Comparison of ENCODE assay signal across 11 cellular contexts in the genomic region with DNA sequence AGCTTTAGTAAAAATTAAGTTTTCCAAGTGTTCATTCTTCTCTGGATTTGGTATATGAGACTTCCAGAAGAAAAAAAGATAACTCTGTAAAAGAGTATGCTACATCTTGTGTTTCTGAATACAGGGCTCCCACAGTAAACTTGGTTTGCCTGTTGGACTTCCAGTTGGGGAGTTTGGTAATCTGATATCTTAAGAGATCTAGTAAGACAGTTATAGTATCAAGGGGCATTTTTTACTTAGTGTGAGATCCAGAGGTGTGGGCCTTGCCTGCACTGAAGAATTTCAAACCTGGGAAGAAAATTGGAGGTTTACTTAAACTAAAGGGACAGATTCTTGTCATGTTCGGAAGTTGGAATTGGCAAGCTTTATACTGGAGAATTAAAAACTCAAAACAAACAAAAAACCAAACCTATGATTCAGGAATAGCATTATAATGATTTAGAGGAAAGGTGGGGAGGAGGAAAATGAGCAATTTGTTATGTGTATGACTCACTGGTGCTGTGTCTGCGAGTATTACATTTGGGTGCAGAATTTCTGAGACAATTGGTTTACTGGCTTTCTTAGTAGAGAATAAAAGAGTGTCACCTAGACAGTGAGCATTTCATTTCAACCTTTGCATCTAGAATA. TPM values are rescaled to one million over a fixed set of nuclear protein-coding genes. Genes with fewer than 3 reads are reported as not detected.
DNase-seq lines count a peak whose midpoint lies in the region; FAIRE-seq and TF ChIP-seq lines count a peak whose summit lies in the region.
"Had no signal": no experiment of that assay in that cellular context is flagged by ENCODE, and none has a peak within 500 bp of the region (broad histone marks: within the 10 kb centered on the region; RNA-seq: fewer than 3 reads in every experiment).

No MANE protein-coding gene starts in this region.

- DNase-seq in EH (ENCODE audit: low read depth) (peak; percentile 86), NCI-H226 (peak; percentile 73), colonic mucosa (no peak), non-pigmented ciliary epithelial cell (ENCODE audit: low read depth) (peak; percentile 61), small intestine (no peak), medulla oblongata (ENCODE audit: extremely low spot score) (no peak), DMS153 (lab: John Stamatoyannopoulos, UW) (no peak)
- no peak for DNase-seq in stimulated activated CD4-positive, alpha-beta T cell treated with anti-CD3 and anti-CD28 coated beads, Interleukin-2, amount 100 ng/mL, for 24 hours
- DNase-seq: activated gamma-delta T cell treated with Interleukin-2 at 50 U/mL for 16 hours, Kasumi-1, spleen had no signal

- H3K4me1 ChIP-seq in colonic mucosa (peaks cover 17% of the 10 kb centered on the region), small intestine (ENCODE audit: control insufficient read depth in 2 of 2, insufficient read depth in 1 of 2, low read depth in 1 of 2, low read length in 1 of 2) (peaks cover 13 to 29% of the 10 kb centered on the region in 2 donors)

- H3K36me3 ChIP-seq in colonic mucosa (no peaks in the 10 kb centered on the region), small intestine (ENCODE audit: control insufficient read depth in 2 of 2, insufficient read depth in 2 of 2, low read length in 2 of 2) (no peaks in the 10 kb centered on the region)
- H3K36me3 ChIP-seq: spleen had no signal

- TF ChIP-seq CTCF in colonic mucosa (IDR thresholded peaks at IDR 0.05): no peak

- intact Hi-C loops in colonic mucosa (cut with DNase I): no loop called here

- H3K9ac ChIP-seq in colonic mucosa (ENCODE audit: low read depth in 2 of 2, low read length in 2 of 2): no peak overlapping the region

- H3K27me3 ChIP-seq in colonic mucosa (no peaks in the 10 kb centered on the region), small intestine (ENCODE audit: control insufficient read depth in 2 of 2, insufficient read depth in 2 of 2, low read length in 2 of 2) (no peaks in the 10 kb centered on the region)
- H3K27me3 ChIP-seq: spleen had no signal

- no peaks in the 10 kb centered on the region for H3K9me3 ChIP-seq in colonic mucosa
- no peaks in the 10 kb centered on the region for H3K9me3 ChIP-seq in small intestine (ENCODE audit: control insufficient read depth, low read depth)
- H3K9me3 ChIP-seq: spleen had no signal

- H3K27ac ChIP-seq in colonic mucosa (peak overlapping the region; percentile 42), small intestine (ENCODE audit: low read depth in 1 of 2, low read length in 1 of 2) (no peak overlapping the region)

- no peak for FAIRE-seq in small intestine (lab: Jason Lieb, UNC)

- WGBS in small intestine, 3 donors: 35 to 43% (median 43%) methylated on average over 2 of the region's 2 CpGs

- H3K4me3 ChIP-seq in colonic mucosa (no peak overlapping the region), small intestine (ENCODE audit: low read depth in 1 of 2, low read length in 2 of 2) (no peak overlapping the region)
- H3K4me3 ChIP-seq: spleen had no signal

RNA-seq across cellular contexts. Expression of a gene that starts 58.9 kb away (rescaled TPM):
- total RNA-seq in colonic mucosa: 1 to 10 TPM; 4.4 to 8.3 TPM
- 1 to 10 TPM; 1.1 to 1.9 (median 1.6) TPM for polyA plus RNA-seq in small intestine

Comparison
In these comparisons a context has a peak if more than half of its experiments do, and no peak if none do; other contexts are left out.
1. DNase-seq: peak in EH (single experiment), NCI-H226 (single experiment) and non-pigmented ciliary epithelial cell (single experiment); none in colonic mucosa (single experiment), stimulated activated CD4-positive, alpha-beta T cell treated with anti-CD3 and anti-CD28 coated beads, Interleukin-2, amount 100 ng/mL, for 24 hours (0 of 2), small intestine (single experiment), medulla oblongata (single experiment) and DMS153 (single experiment).